In the genomic region with DNA sequence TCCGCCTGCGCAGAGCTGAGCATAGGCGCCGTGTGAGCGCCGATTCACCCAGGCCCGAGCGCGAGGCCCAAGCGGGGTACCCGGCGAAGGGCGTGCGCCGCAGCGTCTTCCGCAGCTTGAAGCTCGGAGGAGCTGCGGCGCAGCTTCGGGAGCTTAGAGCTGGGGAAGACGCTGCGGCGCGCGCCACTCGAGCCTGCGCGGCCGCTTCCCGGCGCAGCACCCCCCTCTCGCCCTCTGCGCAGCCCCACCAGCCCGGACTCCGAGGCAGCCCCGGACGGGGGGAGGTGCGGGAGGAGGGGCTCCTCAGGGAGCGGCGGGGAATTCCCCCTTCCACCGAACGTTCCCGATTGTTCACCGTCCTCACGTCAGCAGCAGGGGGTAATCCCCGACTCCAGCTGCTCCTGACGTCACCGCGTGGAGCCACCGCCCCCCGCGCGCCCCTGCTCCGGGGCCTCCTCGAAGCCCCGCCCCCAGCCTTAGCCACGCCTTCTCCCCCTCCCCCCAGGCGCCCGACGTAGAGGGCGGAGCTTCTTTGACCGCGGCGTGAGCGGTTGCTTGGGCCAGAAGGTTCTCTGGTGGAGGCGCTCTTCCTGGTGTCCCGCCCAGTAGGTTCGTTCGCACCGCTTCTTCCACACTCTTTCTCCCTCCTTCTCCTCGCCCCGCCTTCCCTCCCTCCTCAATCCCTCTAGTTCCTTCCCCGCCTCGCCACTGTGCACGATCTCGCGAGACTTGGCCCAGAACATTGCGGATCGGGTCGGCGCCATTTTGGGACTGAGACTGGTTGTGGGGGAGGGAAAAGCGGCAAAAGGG, we compare ENCODE assay signal across 1 cellular context.
TF ChIP-seq lines count a peak whose summit lies in the region.

A gene with protein sequence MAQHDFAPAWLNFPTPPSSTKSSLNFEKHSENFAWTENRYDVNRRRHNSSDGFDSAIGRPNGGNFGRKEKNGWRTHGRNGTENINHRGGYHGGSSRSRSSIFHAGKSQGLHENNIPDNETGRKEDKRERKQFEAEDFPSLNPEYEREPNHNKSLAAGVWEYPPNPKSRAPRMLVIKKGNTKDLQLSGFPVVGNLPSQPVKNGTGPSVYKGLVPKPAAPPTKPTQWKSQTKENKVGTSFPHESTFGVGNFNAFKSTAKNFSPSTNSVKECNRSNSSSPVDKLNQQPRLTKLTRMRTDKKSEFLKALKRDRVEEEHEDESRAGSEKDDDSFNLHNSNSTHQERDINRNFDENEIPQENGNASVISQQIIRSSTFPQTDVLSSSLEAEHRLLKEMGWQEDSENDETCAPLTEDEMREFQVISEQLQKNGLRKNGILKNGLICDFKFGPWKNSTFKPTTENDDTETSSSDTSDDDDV (plus strand): TSS at position 742 of the 810 bp plus-strand sequence. CDS start 40,072 bp downstream, outside the sequence.

TF ChIP-seq in HepG2, 621 proteins besides CTCF, POLR2A, EP300 and RAD21 (continued from another document and continues in another):
- TF ChIP-seq ZBTB43 (CRISPR knock-in tag; conservative IDR thresholded peaks at IDR 0.05) (peak; percentile 69; the same call in 1 of the 2 replicates), CREB3 (CRISPR knock-in tag; IDR thresholded peaks at IDR 0.05) (0 out of 2 replicates have a peak, but pooled peaks have one; percentile 82), PAX8 (CRISPR knock-in tag; IDR thresholded peaks at IDR 0.05; ENCODE audit: borderline replicate concordance) (no peak), REPIN1 (CRISPR knock-in tag; IDR thresholded peaks at IDR 0.05; ENCODE audit: borderline replicate concordance, low read depth) (peak; percentile 82), GZF1 (CRISPR knock-in tag; IDR thresholded peaks at IDR 0.05) (no peak), ZMAT5 (CRISPR knock-in tag; IDR thresholded peaks at IDR 0.05; ENCODE audit: borderline replicate concordance, low read depth) (no peak), SNAI1 (CRISPR knock-in tag; IDR thresholded peaks at IDR 0.05; ENCODE audit: borderline replicate concordance) (no peak), SIN3A (IDR thresholded peaks at IDR 0.05; ENCODE audit: borderline replicate concordance, low read depth, low read length) (peak; percentile 79; the same call in 1 of the 2 replicates), ATF4 (CRISPR knock-in tag; IDR thresholded peaks at IDR 0.05) (peak in 1 of 2 experiments; percentile 57; a peak in 2 of 4 replicates), ARNT2 (CRISPR knock-in tag; IDR thresholded peaks at IDR 0.05; ENCODE audit: low read depth) (peak; percentile 83), SP4 (CRISPR knock-in tag; IDR thresholded peaks at IDR 0.05) (peak; percentile 70), PAWR (CRISPR knock-in tag; IDR thresholded peaks at IDR 0.05; ENCODE audit: borderline replicate concordance) (no peak), ZNF234 (CRISPR knock-in tag; conservative IDR thresholded peaks at IDR 0.05) (peak; percentile 50; the same call in 1 of the 2 replicates), FIP1L1 (IDR thresholded peaks at IDR 0.05; ENCODE audit: borderline replicate concordance, insufficient read depth, low read depth, low read length) (no peak), ZKSCAN8 (CRISPR knock-in tag; IDR thresholded peaks at IDR 0.05; ENCODE audit: borderline replicate concordance) (no peak), MIXL1 (CRISPR knock-in tag; IDR thresholded peaks at IDR 0.05) (no peak; the same call in 1 of the 2 replicates), REL (CRISPR knock-in tag; conservative IDR thresholded peaks at IDR 0.05) (no peak; the same call in 1 of the 2 replicates), SNAPC2 (CRISPR knock-in tag; IDR thresholded peaks at IDR 0.05) (0 out of 2 replicates have a peak, but pooled peaks have one; percentile 7), CAMTA2 (CRISPR knock-in tag; IDR thresholded peaks at IDR 0.05; ENCODE audit: borderline replicate concordance) (no peak), HIVEP1 (CRISPR knock-in tag; IDR thresholded peaks at IDR 0.05) (peak; percentile 100), ZKSCAN5 (CRISPR knock-in tag; IDR thresholded peaks at IDR 0.05) (no peak), HNF4G (IDR thresholded peaks at IDR 0.05; ENCODE audit: borderline replicate concordance, low read depth, low read length) (peak; percentile 36; the same call in 1 of the 2 replicates), HNF4G (CRISPR knock-in tag; IDR thresholded peaks at IDR 0.05; ENCODE audit: borderline replicate concordance, low read depth) (no peak), ZNF891 (CRISPR knock-in tag; IDR thresholded peaks at IDR 0.05) (no peak), JDP2 (CRISPR knock-in tag; IDR thresholded peaks at IDR 0.05; ENCODE audit: borderline replicate concordance) (no peak), FOXM1 (CRISPR knock-in tag; IDR thresholded peaks at IDR 0.05) (no peak), ZNF547 (CRISPR knock-in tag; IDR thresholded peaks at IDR 0.05) (no peak; the same call in 1 of the 2 replicates), ATF7-NPFF (CRISPR knock-in tag; IDR thresholded peaks at IDR 0.05; ENCODE audit: low read depth) (peak; percentile 56; the same call in 1 of the 2 replicates), ZNF317 (CRISPR knock-in tag; IDR thresholded peaks at IDR 0.05) (no peak), MTF2 (CRISPR knock-in tag; IDR thresholded peaks at IDR 0.05; ENCODE audit: borderline replicate concordance) (no peak), ZNF20 (CRISPR knock-in tag; IDR thresholded peaks at IDR 0.05) (no peak), POLR2G (IDR thresholded peaks at IDR 0.05; ENCODE audit: low read depth, low read length) (peak; percentile 77), LBX2 (CRISPR knock-in tag; IDR thresholded peaks at IDR 0.05; ENCODE audit: borderline replicate concordance) (no peak), KDM5B (CRISPR knock-in tag; IDR thresholded peaks at IDR 0.05; ENCODE audit: borderline replicate concordance) (peak; percentile 61), PHF8 (CRISPR knock-in tag; IDR thresholded peaks at IDR 0.05) (peak; percentile 65), MXD3 (CRISPR knock-in tag; IDR thresholded peaks at IDR 0.05) (0 out of 2 replicates have a peak, but pooled peaks have one; percentile 76), ZFP41 (CRISPR knock-in tag; IDR thresholded peaks at IDR 0.05; ENCODE audit: borderline replicate concordance) (no peak), ZNF235 (CRISPR knock-in tag; IDR thresholded peaks at IDR 0.05; ENCODE audit: borderline replicate concordance) (0 out of 2 replicates have a peak, but pooled peaks have one; percentile 54), ZNF7 (CRISPR knock-in tag; IDR thresholded peaks at IDR 0.05) (no peak), ZNF251 (CRISPR knock-in tag; IDR thresholded peaks at IDR 0.05) (no peak), KDM1A (CRISPR knock-in tag; IDR thresholded peaks at IDR 0.05) (no peak), FOXK2 (IDR thresholded peaks at IDR 0.05) (no peak), ZNF883 (CRISPR knock-in tag; IDR thresholded peaks at IDR 0.05; ENCODE audit: not compliant biosample characterization) (no peak), PAF1 (CRISPR knock-in tag; IDR thresholded peaks at IDR 0.05) (no peak), RAD51 (IDR thresholded peaks at IDR 0.05; ENCODE audit: borderline replicate concordance) (no peak), RBAK (CRISPR knock-in tag; IDR thresholded peaks at IDR 0.05) (no peak), ZNF772 (CRISPR knock-in tag; IDR thresholded peaks at IDR 0.05) (peak; percentile 23), HOXA3 (CRISPR knock-in tag; IDR thresholded peaks at IDR 0.05) (peak; percentile 94), ZNF552 (CRISPR knock-in tag; IDR thresholded peaks at IDR 0.05; ENCODE audit: borderline replicate concordance) (no peak)
- TF ChIP-seq, protein P1, sequence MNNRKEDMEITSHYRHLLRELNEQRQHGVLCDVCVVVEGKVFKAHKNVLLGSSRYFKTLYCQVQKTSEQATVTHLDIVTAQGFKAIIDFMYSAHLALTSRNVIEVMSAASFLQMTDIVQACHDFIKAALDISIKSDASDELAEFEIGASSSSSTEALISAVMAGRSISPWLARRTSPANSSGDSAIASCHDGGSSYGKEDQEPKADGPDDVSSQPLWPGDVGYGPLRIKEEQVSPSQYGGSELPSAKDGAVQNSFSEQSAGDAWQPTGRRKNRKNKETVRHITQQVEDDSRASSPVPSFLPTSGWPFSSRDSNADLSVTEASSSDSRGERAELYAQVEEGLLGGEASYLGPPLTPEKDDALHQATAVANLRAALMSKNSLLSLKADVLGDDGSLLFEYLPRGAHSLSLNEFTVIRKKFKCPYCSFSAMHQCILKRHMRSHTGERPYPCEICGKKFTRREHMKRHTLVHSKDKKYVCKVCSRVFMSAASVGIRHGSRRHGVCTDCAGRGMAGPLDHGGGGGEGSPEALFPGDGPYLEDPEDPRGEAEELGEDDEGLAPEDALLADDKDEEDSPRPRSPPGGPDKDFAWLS (CRISPR knock-in tag; IDR thresholded peaks at IDR 0.05; ENCODE audit: borderline replicate concordance) = peak; percentile 80; the same call in 1 of the 2 replicates
- TF ChIP-seq, protein P2, sequence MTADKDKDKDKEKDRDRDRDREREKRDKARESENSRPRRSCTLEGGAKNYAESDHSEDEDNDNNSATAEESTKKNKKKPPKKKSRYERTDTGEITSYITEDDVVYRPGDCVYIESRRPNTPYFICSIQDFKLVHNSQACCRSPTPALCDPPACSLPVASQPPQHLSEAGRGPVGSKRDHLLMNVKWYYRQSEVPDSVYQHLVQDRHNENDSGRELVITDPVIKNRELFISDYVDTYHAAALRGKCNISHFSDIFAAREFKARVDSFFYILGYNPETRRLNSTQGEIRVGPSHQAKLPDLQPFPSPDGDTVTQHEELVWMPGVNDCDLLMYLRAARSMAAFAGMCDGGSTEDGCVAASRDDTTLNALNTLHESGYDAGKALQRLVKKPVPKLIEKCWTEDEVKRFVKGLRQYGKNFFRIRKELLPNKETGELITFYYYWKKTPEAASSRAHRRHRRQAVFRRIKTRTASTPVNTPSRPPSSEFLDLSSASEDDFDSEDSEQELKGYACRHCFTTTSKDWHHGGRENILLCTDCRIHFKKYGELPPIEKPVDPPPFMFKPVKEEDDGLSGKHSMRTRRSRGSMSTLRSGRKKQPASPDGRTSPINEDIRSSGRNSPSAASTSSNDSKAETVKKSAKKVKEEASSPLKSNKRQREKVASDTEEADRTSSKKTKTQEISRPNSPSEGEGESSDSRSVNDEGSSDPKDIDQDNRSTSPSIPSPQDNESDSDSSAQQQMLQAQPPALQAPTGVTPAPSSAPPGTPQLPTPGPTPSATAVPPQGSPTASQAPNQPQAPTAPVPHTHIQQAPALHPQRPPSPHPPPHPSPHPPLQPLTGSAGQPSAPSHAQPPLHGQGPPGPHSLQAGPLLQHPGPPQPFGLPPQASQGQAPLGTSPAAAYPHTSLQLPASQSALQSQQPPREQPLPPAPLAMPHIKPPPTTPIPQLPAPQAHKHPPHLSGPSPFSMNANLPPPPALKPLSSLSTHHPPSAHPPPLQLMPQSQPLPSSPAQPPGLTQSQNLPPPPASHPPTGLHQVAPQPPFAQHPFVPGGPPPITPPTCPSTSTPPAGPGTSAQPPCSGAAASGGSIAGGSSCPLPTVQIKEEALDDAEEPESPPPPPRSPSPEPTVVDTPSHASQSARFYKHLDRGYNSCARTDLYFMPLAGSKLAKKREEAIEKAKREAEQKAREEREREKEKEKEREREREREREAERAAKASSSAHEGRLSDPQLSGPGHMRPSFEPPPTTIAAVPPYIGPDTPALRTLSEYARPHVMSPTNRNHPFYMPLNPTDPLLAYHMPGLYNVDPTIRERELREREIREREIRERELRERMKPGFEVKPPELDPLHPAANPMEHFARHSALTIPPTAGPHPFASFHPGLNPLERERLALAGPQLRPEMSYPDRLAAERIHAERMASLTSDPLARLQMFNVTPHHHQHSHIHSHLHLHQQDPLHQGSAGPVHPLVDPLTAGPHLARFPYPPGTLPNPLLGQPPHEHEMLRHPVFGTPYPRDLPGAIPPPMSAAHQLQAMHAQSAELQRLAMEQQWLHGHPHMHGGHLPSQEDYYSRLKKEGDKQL (CRISPR knock-in tag; IDR thresholded peaks at IDR 0.05; ENCODE audit: low read depth) = peak; percentile 6; the same call in 1 of the 2 replicates
- TF ChIP-seq, protein P3, sequence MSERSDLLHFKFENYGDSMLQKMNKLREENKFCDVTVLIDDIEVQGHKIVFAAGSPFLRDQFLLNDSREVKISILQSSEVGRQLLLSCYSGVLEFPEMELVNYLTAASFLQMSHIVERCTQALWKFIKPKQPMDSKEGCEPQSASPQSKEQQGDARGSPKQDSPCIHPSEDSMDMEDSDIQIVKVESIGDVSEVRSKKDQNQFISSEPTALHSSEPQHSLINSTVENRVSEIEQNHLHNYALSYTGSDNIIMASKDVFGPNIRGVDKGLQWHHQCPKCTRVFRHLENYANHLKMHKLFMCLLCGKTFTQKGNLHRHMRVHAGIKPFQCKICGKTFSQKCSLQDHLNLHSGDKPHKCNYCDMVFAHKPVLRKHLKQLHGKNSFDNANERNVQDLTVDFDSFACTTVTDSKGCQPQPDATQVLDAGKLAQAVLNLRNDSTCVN (CRISPR knock-in tag; IDR thresholded peaks at IDR 0.05; ENCODE audit: borderline replicate concordance) = peak; percentile 19; the same call in 1 of the 2 replicates
